In genomic region chr14:50381823-50382287, GRCh38 we compare ENCODE assay signal across 23 cellular contexts.
"Had no signal": no experiment of that assay in that cellular context is flagged by ENCODE, and none has a peak within 500 bp of the region (broad histone marks: within the 10 kb centered on the region; RNA-seq: fewer than 3 reads in every experiment).

No MANE protein-coding gene starts in this region.

- ATAC-seq: foreskin keratinocyte; lower lobe of right lung; stimulated activated effector memory CD8-positive, alpha-beta T cell treated with anti-CD3 and anti-CD28 coated beads, Interleukin-12 subunit alpha, Interleukin-12 subunit beta, amount 100 ng/mL, for 72 hours had no signal

- H3K4me3 Mint-ChIP-seq: activated B cell treated with CpG ODN at 0.5 μM for 24 hours; activated CD4-positive, alpha-beta memory T cell treated with anti-CD3 and anti-CD28 coated beads for 36 hours; activated naive CD8-positive, alpha-beta T cell treated with anti-CD3 and anti-CD28 coated beads, Interleukin-2, amount 10 ng/mL, durations not matched to agents 7 days and 5 days; brain; mesothelial cell of epicardium; stimulated activated effector memory CD8-positive, alpha-beta T cell treated with anti-CD3 and anti-CD28 coated beads, Interleukin-12 subunit alpha, Interleukin-12 subunit beta, amount 100 ng/mL, for 72 hours had no signal

- H3K4me1 ChIP-seq: foreskin keratinocyte, right atrium auricular region had no signal

- H3K27me3 ChIP-seq: dorsolateral prefrontal cortex, foreskin keratinocyte, right atrium auricular region, stomach had no signal

- H3K4me3 ChIP-seq: dorsolateral prefrontal cortex, lower lobe of right lung, right atrium auricular region, smooth muscle cell, stomach had no signal

- H3K4me2 ChIP-seq: smooth muscle cell had no signal

- H3K36me3 ChIP-seq: lower lobe of right lung, right atrium auricular region, stomach had no signal

- DNase-seq: activated B cell treated with CpG ODN at 0.5 μM for 24 hours; activated CD4-positive, alpha-beta memory T cell treated with anti-CD3 and anti-CD28 coated beads for 36 hours; activated CD4-positive, alpha-beta T cell treated with anti-CD3 and anti-CD28 coated beads for 4 hours; activated naive CD4-positive, alpha-beta T cell treated with Interleukin-2 at 50 U/mL for 16 hours; activated naive CD8-positive, alpha-beta T cell treated with anti-CD3 and anti-CD28 coated beads, Interleukin-2, amount 10 ng/mL, durations not matched to agents 7 days and 5 days; activated T-cell treated with anti-CD3 and anti-CD28 coated beads for 4 hours; amygdala; central memory CD4-positive, alpha-beta T cell; dorsolateral prefrontal cortex; foreskin keratinocyte; glutamatergic neuron; hippocampal formation; islet precursor cell; lower lobe of right lung; occipital lobe; stimulated activated CD4-positive, alpha-beta T cell treated with anti-CD3 and anti-CD28 coated beads, Interleukin-4, amount 100 ng/mL, for 1 hour; stomach; trophoblast cell had no signal

- H3K9me3 ChIP-seq: lower lobe of right lung, right atrium auricular region, stomach had no signal

- H3K27me3 Mint-ChIP-seq: activated B cell treated with CpG ODN at 0.5 μM for 24 hours; activated CD4-positive, alpha-beta memory T cell treated with anti-CD3 and anti-CD28 coated beads for 36 hours; brain had no signal

- H3K27ac Mint-ChIP-seq: activated B cell treated with CpG ODN at 0.5 μM for 24 hours; activated CD4-positive, alpha-beta memory T cell treated with anti-CD3 and anti-CD28 coated beads for 36 hours; activated naive CD8-positive, alpha-beta T cell treated with anti-CD3 and anti-CD28 coated beads, Interleukin-2, amount 10 ng/mL, durations not matched to agents 7 days and 5 days; brain; mesothelial cell of epicardium; stimulated activated effector memory CD8-positive, alpha-beta T cell treated with anti-CD3 and anti-CD28 coated beads, Interleukin-12 subunit alpha, Interleukin-12 subunit beta, amount 100 ng/mL, for 72 hours had no signal

- H3K36me3 Mint-ChIP-seq: activated CD4-positive, alpha-beta memory T cell treated with anti-CD3 and anti-CD28 coated beads for 36 hours; activated naive CD8-positive, alpha-beta T cell treated with anti-CD3 and anti-CD28 coated beads, Interleukin-2, amount 10 ng/mL, durations not matched to agents 7 days and 5 days; brain; mesothelial cell of epicardium; stimulated activated effector memory CD8-positive, alpha-beta T cell treated with anti-CD3 and anti-CD28 coated beads, Interleukin-12 subunit alpha, Interleukin-12 subunit beta, amount 100 ng/mL, for 72 hours had no signal

- H3K9me3 Mint-ChIP-seq: activated B cell treated with CpG ODN at 0.5 μM for 24 hours; activated CD4-positive, alpha-beta memory T cell treated with anti-CD3 and anti-CD28 coated beads for 36 hours; activated naive CD8-positive, alpha-beta T cell treated with anti-CD3 and anti-CD28 coated beads, Interleukin-2, amount 10 ng/mL, durations not matched to agents 7 days and 5 days; brain; mesothelial cell of epicardium; stimulated activated effector memory CD8-positive, alpha-beta T cell treated with anti-CD3 and anti-CD28 coated beads, Interleukin-12 subunit alpha, Interleukin-12 subunit beta, amount 100 ng/mL, for 72 hours had no signal

- H3K27ac ChIP-seq: dorsolateral prefrontal cortex, foreskin keratinocyte, lower lobe of right lung, right atrium auricular region, stomach had no signal

- H3K4me1 Mint-ChIP-seq: activated B cell treated with CpG ODN at 0.5 μM for 24 hours; activated naive CD8-positive, alpha-beta T cell treated with anti-CD3 and anti-CD28 coated beads, Interleukin-2, amount 10 ng/mL, durations not matched to agents 7 days and 5 days; mesothelial cell of epicardium; stimulated activated effector memory CD8-positive, alpha-beta T cell treated with anti-CD3 and anti-CD28 coated beads, Interleukin-12 subunit alpha, Interleukin-12 subunit beta, amount 100 ng/mL, for 72 hours had no signal
